17 cellular contexts compared by ENCODE assay signal in genomic region chr20:45991616-45992015, GRCh38. TPM values are rescaled to one million over a fixed set of nuclear protein-coding genes. Genes with fewer than 3 reads are reported as not detected.
"Had no signal": no experiment of that assay in that cellular context is flagged by ENCODE, and none has a peak within 500 bp of the region (broad histone marks: within the 10 kb centered on the region; RNA-seq: fewer than 3 reads in every experiment).

No MANE protein-coding gene starts in this region.

- DNase-seq: activated CD4-positive, alpha-beta memory T cell treated with anti-CD3 and anti-CD28 coated beads for 36 hours; activated CD4-positive, alpha-beta T cell treated with anti-CD3 and anti-CD28 coated beads for 36 hours; activated CD8-positive, alpha-beta memory T cell treated with anti-CD3 and anti-CD28 coated beads, Interleukin-2, amount 10 ng/mL, durations not matched to agents 7 days and 5 days; activated naive CD4-positive, alpha-beta T cell treated with anti-CD3 and anti-CD28 coated beads, Interleukin-2, amount 50 U/mL, for 16 hours; activated T-cell treated with anti-CD3 and anti-CD28 coated beads, Interleukin-2, amount 50 U/mL, for 1 hour; caudate nucleus; left lung; mammary epithelial cell; naive B cell; pancreas had no signal

- H3K36me3 ChIP-seq: left lung, pancreas, thoracic aorta, WERI-Rb-1 had no signal

- H3K4me2 ChIP-seq: hepatocyte had no signal

- H3K9me3 ChIP-seq: left lung, pancreas, thoracic aorta had no signal

- H3K27ac ChIP-seq: hepatocyte, left lung, pancreas, thoracic aorta, WERI-Rb-1 had no signal

- H3K4me3 ChIP-seq: hepatocyte, left lung, pancreas, thoracic aorta had no signal

- H3K4me1 ChIP-seq: pancreas had no signal

- FAIRE-seq: colon, endometrium, keratinocyte, pancreas had no signal

- H3K27me3 ChIP-seq: hepatocyte had no signal

- ATAC-seq: activated CD4-positive, alpha-beta T cell treated with anti-CD3 and anti-CD28 coated beads for 36 hours; activated CD8-positive, alpha-beta memory T cell treated with anti-CD3 and anti-CD28 coated beads, Interleukin-2, amount 10 ng/mL, durations not matched to agents 7 days and 5 days; left lung; pancreas; stimulated activated effector memory CD8-positive, alpha-beta T cell treated with anti-CD3 and anti-CD28 coated beads, Interleukin-12 subunit alpha, Interleukin-12 subunit beta, amount 100 ng/mL, for 72 hours had no signal

RNA-seq across cellular contexts. Expression of gene SLC12A5, which starts 37.4 kb away (rescaled TPM):
- polyA plus RNA-seq: keratinocyte had no signal
